12 cellular contexts compared by ENCODE assay signal in genomic region chr1:151510020-151510405, GRCh38. TPM values are rescaled to one million over a fixed set of nuclear protein-coding genes. Genes with fewer than 3 reads are reported as not detected.
DNase-seq lines count a peak whose midpoint lies in the region; ATAC-seq, FAIRE-seq and TF ChIP-seq lines count a peak whose summit lies in the region.
"Had no signal": no experiment of that assay in that cellular context is flagged by ENCODE, and none has a peak within 500 bp of the region (broad histone marks: within the 10 kb centered on the region; RNA-seq: fewer than 3 reads in every experiment).

No MANE protein-coding gene starts in this region.

- H3K9me3 ChIP-seq in BLaER1 (no peaks in the 10 kb centered on the region), astrocyte (ENCODE audit: insufficient read depth, low read depth, low read length) (no peaks in the 10 kb centered on the region)
- H3K9me3 ChIP-seq: HAP-1, pancreas had no signal

- FAIRE-seq in astrocyte (lab: Jason Lieb, UNC), result no peak
- FAIRE-seq: pancreas had no signal

- H3K4me1 Mint-ChIP-seq in astrocyte (ENCODE audit: low read depth, unreplicated experiment) (peaks cover 24% of the 10 kb centered on the region), mesothelial cell of epicardium (peaks cover 36% of the 10 kb centered on the region)

- H3K27ac ChIP-seq in BLaER1 (no peak overlapping the region), astrocyte (ENCODE audit: low read depth, low read length) (no peak overlapping the region)

- H3K9ac ChIP-seq in BLaER1 (no peak overlapping the region), astrocyte (ENCODE audit: low read length) (no peak overlapping the region)

- peak; percentile 65 for DNase-seq in HT-29 (ENCODE audit: low spot score)
- DNase-seq in astrocyte (ENCODE audit: low read depth), result no peak
- DNase-seq in mesothelial cell of epicardium (ENCODE audit: low spot score in 2 of 2, unreplicated experiment in 2 of 2), result no peak
- DNase-seq in HUDEP-2 (lab: John Stamatoyannopoulos, UW; ENCODE audit: unreplicated experiment in 76 of 76), result no peak
- no peak for DNase-seq in kidney tubule cell (ENCODE audit: low spot score)
- DNase-seq in NCI-H524 (lab: John Stamatoyannopoulos, UW), result no peak
- DNase-seq: amygdala, pancreas, T-helper 9 cell had no signal

- peak overlapping the region; percentile 66 for H3K4me3 Mint-ChIP-seq in astrocyte (ENCODE audit: unreplicated experiment)
- H3K4me3 Mint-ChIP-seq in mesothelial cell of epicardium, result peak overlapping the region; percentile 47

- ATAC-seq in GM21367 (IDR thresholded peaks at IDR 0.05; ENCODE audit: unreplicated experiment), result no peak
- ATAC-seq: pancreas had no signal

- H3K36me3 ChIP-seq in BLaER1, result no peaks in the 10 kb centered on the region
- no peaks in the 10 kb centered on the region for H3K36me3 ChIP-seq in astrocyte (ENCODE audit: insufficient read depth, low read length)
- H3K36me3 ChIP-seq: HAP-1, pancreas had no signal

- peaks cover 47% of the 10 kb centered on the region for H3K4me1 ChIP-seq in BLaER1
- H3K4me1 ChIP-seq in astrocyte (ENCODE audit: insufficient read depth, low read length), result peaks cover 17% of the 10 kb centered on the region

- H3K27ac Mint-ChIP-seq in astrocyte (ENCODE audit: unreplicated experiment) (no peak overlapping the region), mesothelial cell of epicardium (no peak overlapping the region)

- H3K27me3 ChIP-seq in BLaER1 (no peaks in the 10 kb centered on the region), astrocyte (ENCODE audit: insufficient read depth, low read length) (peaks cover 12% of the 10 kb centered on the region)
- H3K27me3 ChIP-seq: pancreas had no signal

- no peak overlapping the region for H2AFZ ChIP-seq in astrocyte (ENCODE audit: low read depth, low read length)

- peak overlapping the region; percentile 93 for H3K4me2 ChIP-seq in BLaER1
- H3K4me2 ChIP-seq in astrocyte (ENCODE audit: low read length), result peak overlapping the region; percentile 95

- peaks cover 12% of the 10 kb centered on the region for H3K27me3 Mint-ChIP-seq in astrocyte (ENCODE audit: low read depth, unreplicated experiment)
- peaks cover 20% of the 10 kb centered on the region for H3K27me3 Mint-ChIP-seq in mesothelial cell of epicardium (ENCODE audit: low read depth)

- no peak for TF ChIP-seq CTCF in astrocyte (IDR thresholded peaks at IDR 0.05; ENCODE audit: insufficient read depth, low read depth, low read length)
- no peak for TF ChIP-seq CTCF in mesothelial cell of epicardium (IDR thresholded peaks at IDR 0.05; ENCODE audit: unreplicated experiment)

- peaks cover 2% of the 10 kb centered on the region for H3K9me3 Mint-ChIP-seq in astrocyte (ENCODE audit: unreplicated experiment)
- H3K9me3 Mint-ChIP-seq in mesothelial cell of epicardium, result no peaks in the 10 kb centered on the region

- H3K36me3 Mint-ChIP-seq in astrocyte (ENCODE audit: low read depth, unreplicated experiment), result no peaks in the 10 kb centered on the region
- H3K36me3 Mint-ChIP-seq in mesothelial cell of epicardium, result no peaks in the 10 kb centered on the region

- H4K20me1 ChIP-seq in BLaER1, result no peaks in the 10 kb centered on the region
- no peaks in the 10 kb centered on the region for H4K20me1 ChIP-seq in astrocyte (ENCODE audit: insufficient read depth, low read length)

- H3K4me3 ChIP-seq in BLaER1 (peak overlapping the region; percentile 75; the same call in 1 of the 2 replicates), astrocyte (ENCODE audit: insufficient read depth, low read depth, low read length) (no peak overlapping the region)

- no peaks in the 10 kb centered on the region for H3K79me2 ChIP-seq in astrocyte (ENCODE audit: insufficient read depth, low read length)

RNA-seq across cellular contexts. Expression of gene CGN, which starts 1.2 kb away (rescaled TPM):
- 23.5 and 30.7 TPM in 2 replicates for total RNA-seq in HT-29 (2014; rRNA removed; shearing (Covaris generic))
- 8.8 and 8.9 TPM in 2 replicates for total RNA-seq in astrocyte
- total RNA-seq in mesothelial cell of epicardium, result 37.5 to 39.1 TPM (median 38.9 TPM) in 3 replicates

RNA-seq across cellular contexts. Expression of gene TUFT1, which starts 30.1 kb away (rescaled TPM):
- 30.5 and 36.9 TPM in 2 replicates for total RNA-seq in HT-29 (2014; rRNA removed; shearing (Covaris generic))
- 74.1 and 90.6 TPM in 2 replicates for total RNA-seq in astrocyte
- total RNA-seq in mesothelial cell of epicardium, result 14.8 to 17.3 TPM (median 17.3 TPM) in 3 replicates

RNA-seq across cellular contexts. Expression of gene POGZ, which starts 50.7 kb away (rescaled TPM):
- total RNA-seq in HT-29 (2014; rRNA removed; shearing (Covaris generic)), result 19.1 and 22.0 TPM in 2 replicates
- total RNA-seq in astrocyte (58.8 and 63.9 TPM in 2 replicates), mesothelial cell of epicardium (169 to 182 TPM (median 179 TPM) in 3 replicates)
